In genomic region chr1:73771396-73771795, GRCh38 we compare ENCODE assay signal across 1 cellular context.
TF ChIP-seq lines count a peak whose summit lies in the region.

No MANE protein-coding gene starts in this region.

TF ChIP-seq in GM23338, 12 proteins besides CTCF, POLR2A, EP300 and RAD21 (continued from another document):
- TF ChIP-seq, protein P1, sequence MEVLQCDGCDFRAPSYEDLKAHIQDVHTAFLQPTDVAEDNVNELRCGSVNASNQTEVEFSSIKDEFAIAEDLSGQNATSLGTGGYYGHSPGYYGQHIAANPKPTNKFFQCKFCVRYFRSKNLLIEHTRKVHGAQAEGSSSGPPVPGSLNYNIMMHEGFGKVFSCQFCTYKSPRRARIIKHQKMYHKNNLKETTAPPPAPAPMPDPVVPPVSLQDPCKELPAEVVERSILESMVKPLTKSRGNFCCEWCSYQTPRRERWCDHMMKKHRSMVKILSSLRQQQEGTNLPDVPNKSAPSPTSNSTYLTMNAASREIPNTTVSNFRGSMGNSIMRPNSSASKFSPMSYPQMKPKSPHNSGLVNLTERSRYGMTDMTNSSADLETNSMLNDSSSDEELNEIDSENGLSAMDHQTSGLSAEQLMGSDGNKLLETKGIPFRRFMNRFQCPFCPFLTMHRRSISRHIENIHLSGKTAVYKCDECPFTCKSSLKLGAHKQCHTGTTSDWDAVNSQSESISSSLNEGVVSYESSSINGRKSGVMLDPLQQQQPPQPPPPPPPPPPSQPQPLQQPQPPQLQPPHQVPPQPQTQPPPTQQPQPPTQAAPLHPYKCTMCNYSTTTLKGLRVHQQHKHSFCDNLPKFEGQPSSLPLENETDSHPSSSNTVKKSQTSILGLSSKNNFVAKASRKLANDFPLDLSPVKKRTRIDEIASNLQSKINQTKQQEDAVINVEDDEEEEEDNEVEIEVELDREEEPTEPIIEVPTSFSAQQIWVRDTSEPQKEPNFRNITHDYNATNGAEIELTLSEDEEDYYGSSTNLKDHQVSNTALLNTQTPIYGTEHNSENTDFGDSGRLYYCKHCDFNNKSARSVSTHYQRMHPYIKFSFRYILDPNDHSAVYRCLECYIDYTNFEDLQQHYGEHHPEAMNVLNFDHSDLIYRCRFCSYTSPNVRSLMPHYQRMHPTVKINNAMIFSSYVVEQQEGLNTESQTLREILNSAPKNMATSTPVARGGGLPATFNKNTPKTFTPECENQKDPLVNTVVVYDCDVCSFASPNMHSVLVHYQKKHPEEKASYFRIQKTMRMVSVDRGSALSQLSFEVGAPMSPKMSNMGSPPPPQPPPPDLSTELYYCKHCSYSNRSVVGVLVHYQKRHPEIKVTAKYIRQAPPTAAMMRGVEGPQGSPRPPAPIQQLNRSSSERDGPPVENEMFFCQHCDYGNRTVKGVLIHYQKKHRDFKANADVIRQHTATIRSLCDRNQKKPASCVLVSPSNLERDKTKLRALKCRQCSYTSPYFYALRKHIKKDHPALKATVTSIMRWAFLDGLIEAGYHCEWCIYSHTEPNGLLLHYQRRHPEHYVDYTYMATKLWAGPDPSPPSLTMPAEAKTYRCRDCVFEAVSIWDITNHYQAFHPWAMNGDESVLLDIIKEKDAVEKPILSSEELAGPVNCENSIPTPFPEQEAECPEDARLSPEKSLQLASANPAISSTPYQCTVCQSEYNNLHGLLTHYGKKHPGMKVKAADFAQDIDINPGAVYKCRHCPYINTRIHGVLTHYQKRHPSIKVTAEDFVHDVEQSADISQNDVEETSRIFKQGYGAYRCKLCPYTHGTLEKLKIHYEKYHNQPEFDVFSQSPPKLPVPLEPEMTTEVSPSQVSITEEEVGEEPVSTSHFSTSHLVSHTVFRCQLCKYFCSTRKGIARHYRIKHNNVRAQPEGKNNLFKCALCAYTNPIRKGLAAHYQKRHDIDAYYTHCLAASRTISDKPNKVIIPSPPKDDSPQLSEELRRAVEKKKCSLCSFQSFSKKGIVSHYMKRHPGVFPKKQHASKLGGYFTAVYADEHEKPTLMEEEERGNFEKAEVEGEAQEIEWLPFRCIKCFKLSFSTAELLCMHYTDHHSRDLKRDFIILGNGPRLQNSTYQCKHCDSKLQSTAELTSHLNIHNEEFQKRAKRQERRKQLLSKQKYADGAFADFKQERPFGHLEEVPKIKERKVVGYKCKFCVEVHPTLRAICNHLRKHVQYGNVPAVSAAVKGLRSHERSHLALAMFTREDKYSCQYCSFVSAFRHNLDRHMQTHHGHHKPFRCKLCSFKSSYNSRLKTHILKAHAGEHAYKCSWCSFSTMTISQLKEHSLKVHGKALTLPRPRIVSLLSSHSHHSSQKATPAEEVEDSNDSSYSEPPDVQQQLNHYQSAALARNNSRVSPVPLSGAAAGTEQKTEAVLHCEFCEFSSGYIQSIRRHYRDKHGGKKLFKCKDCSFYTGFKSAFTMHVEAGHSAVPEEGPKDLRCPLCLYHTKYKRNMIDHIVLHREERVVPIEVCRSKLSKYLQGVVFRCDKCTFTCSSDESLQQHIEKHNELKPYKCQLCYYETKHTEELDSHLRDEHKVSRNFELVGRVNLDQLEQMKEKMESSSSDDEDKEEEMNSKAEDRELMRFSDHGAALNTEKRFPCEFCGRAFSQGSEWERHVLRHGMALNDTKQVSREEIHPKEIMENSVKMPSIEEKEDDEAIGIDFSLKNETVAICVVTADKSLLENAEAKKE (CRISPR knock-in tag; IDR thresholded peaks at IDR 0.05), result no peak
- TF ChIP-seq EZH2 (IDR thresholded peaks at IDR 0.05; ENCODE audit: low read depth, unreplicated experiment) (no peak), ZNF114 (CRISPR knock-in tag; IDR thresholded peaks at IDR 0.05) (no peak), REST (IDR thresholded peaks at IDR 0.05; ENCODE audit: unreplicated experiment) (no peak), CREB1 (CRISPR knock-in tag; IDR thresholded peaks at IDR 0.05; ENCODE audit: low read depth) (no peak), JUNB (IDR thresholded peaks at IDR 0.05; ENCODE audit: unreplicated experiment) (no peak), ZNF331 (CRISPR knock-in tag; IDR thresholded peaks at IDR 0.05; ENCODE audit: low read depth) (no peak), EZH2phosphoT487 (IDR thresholded peaks at IDR 0.05; ENCODE audit: unreplicated experiment) (no peak)
- TF ChIP-seq, protein P2, sequence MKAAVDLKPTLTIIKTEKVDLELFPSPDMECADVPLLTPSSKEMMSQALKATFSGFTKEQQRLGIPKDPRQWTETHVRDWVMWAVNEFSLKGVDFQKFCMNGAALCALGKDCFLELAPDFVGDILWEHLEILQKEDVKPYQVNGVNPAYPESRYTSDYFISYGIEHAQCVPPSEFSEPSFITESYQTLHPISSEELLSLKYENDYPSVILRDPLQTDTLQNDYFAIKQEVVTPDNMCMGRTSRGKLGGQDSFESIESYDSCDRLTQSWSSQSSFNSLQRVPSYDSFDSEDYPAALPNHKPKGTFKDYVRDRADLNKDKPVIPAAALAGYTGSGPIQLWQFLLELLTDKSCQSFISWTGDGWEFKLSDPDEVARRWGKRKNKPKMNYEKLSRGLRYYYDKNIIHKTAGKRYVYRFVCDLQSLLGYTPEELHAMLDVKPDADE (IDR thresholded peaks at IDR 0.05), result no peak
